ENCODE assay signal across 1 cellular context in the genomic region with DNA sequence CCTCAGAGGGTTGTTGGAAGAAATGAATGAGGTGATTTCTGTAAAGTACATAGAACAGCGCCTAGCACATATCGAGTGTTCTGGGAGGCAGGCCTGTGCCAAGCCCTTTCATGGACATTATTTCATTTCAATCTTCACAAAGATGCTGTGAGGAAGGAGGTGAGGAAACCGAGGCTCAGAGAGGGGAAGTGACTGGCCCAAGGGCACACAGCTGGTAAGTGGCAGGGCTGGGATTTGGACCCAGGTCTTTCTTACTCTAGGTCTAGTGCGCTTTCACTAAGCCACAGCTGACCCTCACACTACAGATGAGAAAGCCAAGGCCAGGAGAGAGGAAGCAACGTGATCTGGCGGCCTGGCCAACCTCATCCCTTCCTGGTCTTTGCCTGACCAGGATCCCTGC.
TF ChIP-seq lines count a peak whose summit lies in the region.

No MANE protein-coding gene starts in this region.

TF ChIP-seq in GM23338, 12 proteins besides CTCF, POLR2A, EP300 and RAD21:
- TF ChIP-seq POLR2AphosphoS5 (IDR thresholded peaks at IDR 0.05; ENCODE audit: low read depth) (no peak), CREB1 (CRISPR knock-in tag; IDR thresholded peaks at IDR 0.05; ENCODE audit: low read depth) (no peak), ZNF114 (CRISPR knock-in tag; IDR thresholded peaks at IDR 0.05) (no peak), EZH2phosphoT487 (IDR thresholded peaks at IDR 0.05; ENCODE audit: unreplicated experiment) (no peak), EZH2 (IDR thresholded peaks at IDR 0.05; ENCODE audit: low read depth, unreplicated experiment) (no peak), STAT1 (IDR thresholded peaks at IDR 0.05; ENCODE audit: unreplicated experiment) (no peak), ZNF331 (CRISPR knock-in tag; IDR thresholded peaks at IDR 0.05; ENCODE audit: low read depth) (no peak), JUNB (IDR thresholded peaks at IDR 0.05; ENCODE audit: unreplicated experiment) (no peak), NANOG (IDR thresholded peaks at IDR 0.05; ENCODE audit: borderline replicate concordance) (no peak)
- TF ChIP-seq, protein P1, sequence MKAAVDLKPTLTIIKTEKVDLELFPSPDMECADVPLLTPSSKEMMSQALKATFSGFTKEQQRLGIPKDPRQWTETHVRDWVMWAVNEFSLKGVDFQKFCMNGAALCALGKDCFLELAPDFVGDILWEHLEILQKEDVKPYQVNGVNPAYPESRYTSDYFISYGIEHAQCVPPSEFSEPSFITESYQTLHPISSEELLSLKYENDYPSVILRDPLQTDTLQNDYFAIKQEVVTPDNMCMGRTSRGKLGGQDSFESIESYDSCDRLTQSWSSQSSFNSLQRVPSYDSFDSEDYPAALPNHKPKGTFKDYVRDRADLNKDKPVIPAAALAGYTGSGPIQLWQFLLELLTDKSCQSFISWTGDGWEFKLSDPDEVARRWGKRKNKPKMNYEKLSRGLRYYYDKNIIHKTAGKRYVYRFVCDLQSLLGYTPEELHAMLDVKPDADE (IDR thresholded peaks at IDR 0.05) = no peak
- TF ChIP-seq, protein P2, sequence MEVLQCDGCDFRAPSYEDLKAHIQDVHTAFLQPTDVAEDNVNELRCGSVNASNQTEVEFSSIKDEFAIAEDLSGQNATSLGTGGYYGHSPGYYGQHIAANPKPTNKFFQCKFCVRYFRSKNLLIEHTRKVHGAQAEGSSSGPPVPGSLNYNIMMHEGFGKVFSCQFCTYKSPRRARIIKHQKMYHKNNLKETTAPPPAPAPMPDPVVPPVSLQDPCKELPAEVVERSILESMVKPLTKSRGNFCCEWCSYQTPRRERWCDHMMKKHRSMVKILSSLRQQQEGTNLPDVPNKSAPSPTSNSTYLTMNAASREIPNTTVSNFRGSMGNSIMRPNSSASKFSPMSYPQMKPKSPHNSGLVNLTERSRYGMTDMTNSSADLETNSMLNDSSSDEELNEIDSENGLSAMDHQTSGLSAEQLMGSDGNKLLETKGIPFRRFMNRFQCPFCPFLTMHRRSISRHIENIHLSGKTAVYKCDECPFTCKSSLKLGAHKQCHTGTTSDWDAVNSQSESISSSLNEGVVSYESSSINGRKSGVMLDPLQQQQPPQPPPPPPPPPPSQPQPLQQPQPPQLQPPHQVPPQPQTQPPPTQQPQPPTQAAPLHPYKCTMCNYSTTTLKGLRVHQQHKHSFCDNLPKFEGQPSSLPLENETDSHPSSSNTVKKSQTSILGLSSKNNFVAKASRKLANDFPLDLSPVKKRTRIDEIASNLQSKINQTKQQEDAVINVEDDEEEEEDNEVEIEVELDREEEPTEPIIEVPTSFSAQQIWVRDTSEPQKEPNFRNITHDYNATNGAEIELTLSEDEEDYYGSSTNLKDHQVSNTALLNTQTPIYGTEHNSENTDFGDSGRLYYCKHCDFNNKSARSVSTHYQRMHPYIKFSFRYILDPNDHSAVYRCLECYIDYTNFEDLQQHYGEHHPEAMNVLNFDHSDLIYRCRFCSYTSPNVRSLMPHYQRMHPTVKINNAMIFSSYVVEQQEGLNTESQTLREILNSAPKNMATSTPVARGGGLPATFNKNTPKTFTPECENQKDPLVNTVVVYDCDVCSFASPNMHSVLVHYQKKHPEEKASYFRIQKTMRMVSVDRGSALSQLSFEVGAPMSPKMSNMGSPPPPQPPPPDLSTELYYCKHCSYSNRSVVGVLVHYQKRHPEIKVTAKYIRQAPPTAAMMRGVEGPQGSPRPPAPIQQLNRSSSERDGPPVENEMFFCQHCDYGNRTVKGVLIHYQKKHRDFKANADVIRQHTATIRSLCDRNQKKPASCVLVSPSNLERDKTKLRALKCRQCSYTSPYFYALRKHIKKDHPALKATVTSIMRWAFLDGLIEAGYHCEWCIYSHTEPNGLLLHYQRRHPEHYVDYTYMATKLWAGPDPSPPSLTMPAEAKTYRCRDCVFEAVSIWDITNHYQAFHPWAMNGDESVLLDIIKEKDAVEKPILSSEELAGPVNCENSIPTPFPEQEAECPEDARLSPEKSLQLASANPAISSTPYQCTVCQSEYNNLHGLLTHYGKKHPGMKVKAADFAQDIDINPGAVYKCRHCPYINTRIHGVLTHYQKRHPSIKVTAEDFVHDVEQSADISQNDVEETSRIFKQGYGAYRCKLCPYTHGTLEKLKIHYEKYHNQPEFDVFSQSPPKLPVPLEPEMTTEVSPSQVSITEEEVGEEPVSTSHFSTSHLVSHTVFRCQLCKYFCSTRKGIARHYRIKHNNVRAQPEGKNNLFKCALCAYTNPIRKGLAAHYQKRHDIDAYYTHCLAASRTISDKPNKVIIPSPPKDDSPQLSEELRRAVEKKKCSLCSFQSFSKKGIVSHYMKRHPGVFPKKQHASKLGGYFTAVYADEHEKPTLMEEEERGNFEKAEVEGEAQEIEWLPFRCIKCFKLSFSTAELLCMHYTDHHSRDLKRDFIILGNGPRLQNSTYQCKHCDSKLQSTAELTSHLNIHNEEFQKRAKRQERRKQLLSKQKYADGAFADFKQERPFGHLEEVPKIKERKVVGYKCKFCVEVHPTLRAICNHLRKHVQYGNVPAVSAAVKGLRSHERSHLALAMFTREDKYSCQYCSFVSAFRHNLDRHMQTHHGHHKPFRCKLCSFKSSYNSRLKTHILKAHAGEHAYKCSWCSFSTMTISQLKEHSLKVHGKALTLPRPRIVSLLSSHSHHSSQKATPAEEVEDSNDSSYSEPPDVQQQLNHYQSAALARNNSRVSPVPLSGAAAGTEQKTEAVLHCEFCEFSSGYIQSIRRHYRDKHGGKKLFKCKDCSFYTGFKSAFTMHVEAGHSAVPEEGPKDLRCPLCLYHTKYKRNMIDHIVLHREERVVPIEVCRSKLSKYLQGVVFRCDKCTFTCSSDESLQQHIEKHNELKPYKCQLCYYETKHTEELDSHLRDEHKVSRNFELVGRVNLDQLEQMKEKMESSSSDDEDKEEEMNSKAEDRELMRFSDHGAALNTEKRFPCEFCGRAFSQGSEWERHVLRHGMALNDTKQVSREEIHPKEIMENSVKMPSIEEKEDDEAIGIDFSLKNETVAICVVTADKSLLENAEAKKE (CRISPR knock-in tag; IDR thresholded peaks at IDR 0.05) = no peak
- TF ChIP-seq, protein P3, sequence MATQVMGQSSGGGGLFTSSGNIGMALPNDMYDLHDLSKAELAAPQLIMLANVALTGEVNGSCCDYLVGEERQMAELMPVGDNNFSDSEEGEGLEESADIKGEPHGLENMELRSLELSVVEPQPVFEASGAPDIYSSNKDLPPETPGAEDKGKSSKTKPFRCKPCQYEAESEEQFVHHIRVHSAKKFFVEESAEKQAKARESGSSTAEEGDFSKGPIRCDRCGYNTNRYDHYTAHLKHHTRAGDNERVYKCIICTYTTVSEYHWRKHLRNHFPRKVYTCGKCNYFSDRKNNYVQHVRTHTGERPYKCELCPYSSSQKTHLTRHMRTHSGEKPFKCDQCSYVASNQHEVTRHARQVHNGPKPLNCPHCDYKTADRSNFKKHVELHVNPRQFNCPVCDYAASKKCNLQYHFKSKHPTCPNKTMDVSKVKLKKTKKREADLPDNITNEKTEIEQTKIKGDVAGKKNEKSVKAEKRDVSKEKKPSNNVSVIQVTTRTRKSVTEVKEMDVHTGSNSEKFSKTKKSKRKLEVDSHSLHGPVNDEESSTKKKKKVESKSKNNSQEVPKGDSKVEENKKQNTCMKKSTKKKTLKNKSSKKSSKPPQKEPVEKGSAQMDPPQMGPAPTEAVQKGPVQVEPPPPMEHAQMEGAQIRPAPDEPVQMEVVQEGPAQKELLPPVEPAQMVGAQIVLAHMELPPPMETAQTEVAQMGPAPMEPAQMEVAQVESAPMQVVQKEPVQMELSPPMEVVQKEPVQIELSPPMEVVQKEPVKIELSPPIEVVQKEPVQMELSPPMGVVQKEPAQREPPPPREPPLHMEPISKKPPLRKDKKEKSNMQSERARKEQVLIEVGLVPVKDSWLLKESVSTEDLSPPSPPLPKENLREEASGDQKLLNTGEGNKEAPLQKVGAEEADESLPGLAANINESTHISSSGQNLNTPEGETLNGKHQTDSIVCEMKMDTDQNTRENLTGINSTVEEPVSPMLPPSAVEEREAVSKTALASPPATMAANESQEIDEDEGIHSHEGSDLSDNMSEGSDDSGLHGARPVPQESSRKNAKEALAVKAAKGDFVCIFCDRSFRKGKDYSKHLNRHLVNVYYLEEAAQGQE (IDR thresholded peaks at IDR 0.05; ENCODE audit: unreplicated experiment) = no peak
